In the genomic region with DNA sequence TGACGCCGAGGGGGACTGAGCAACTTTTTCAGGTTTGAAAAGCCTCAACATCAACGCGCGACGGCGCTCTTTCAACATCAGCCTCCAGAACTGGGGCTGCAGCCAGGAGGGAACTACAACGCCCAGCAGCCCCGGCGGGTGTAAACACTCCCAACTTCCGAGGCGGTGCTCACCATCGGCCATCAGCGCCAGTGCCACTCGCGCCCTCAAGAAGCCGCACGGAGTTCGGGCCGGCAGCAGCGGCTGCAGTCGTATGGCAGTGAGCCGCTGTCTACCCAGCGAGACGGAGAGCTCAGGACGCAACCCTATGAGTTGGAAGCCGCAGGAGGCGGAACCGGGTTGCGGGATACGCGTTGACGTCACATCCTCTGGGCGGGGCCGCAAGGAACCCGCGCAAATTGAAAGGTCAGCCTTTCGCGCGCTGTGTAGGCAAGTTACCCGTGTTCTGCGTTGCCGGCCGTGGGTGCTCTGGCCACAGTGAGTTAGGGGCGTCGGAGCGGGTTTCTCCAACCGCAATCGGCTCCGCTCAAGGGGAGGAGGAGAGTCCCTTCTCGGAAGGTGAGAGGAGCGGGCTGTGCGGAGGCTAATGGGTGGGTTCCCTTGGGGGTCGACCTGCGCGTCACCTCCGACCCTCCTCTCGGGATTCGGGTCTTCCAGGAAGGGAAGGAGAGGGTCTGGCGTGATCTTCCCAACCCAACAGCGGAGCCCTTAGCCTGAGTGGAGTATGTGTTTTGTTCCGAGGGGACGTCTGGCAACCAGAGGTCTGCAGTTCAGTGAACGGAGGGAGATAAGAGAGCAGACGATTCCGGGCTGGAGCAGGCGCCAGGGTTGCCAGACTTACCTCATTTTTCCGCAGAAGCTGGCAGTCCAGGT, we compare ENCODE assay signal across 8 cellular contexts. TPM values are rescaled to one million over a fixed set of nuclear protein-coding genes. Genes with fewer than 3 reads are reported as not detected.
A peak's percentile ranks its signal among the peaks of the same experiment; 100 is the strongest.
DNase-seq lines count a peak whose midpoint lies in the region; ATAC-seq and TF ChIP-seq lines count a peak whose summit lies in the region.

A gene (plus strand): TSS at position 409 of the 873 bp plus-strand sequence. CDS start 2,222 bp downstream, outside the sequence.

- H3K4me1 ChIP-seq in right atrium auricular region = peaks cover 0 to 9% of the 10 kb centered on the region in 2 donors
- H3K4me1 ChIP-seq in vagina = peaks cover 13% of the 10 kb centered on the region

- H3K4me3 Mint-ChIP-seq in T-helper 17 cell = peak within 1 kb of the TSS; percentile 95

- no peaks in the 10 kb centered on the region for H3K36me3 Mint-ChIP-seq in T-helper 17 cell (ENCODE audit: low read depth)

- intact Hi-C loops in vagina (cut with DNase I) = loop anchor here (10.0 kb wide), 1 partner anchor 233 kb away; no protein-coding TSS in a partner anchor

- TF ChIP-seq CTCF in right atrium auricular region (IDR thresholded peaks at IDR 0.05) = peak in 1 of 2 donors; percentile 55
- peak in 2 of 3 experiments; percentile 15 to 39 for TF ChIP-seq CTCF in vagina (IDR thresholded peaks at IDR 0.05)

- H3K4me3 ChIP-seq in right atrium auricular region (peak within 1 kb of the TSS; percentile 72 to 81), vagina (peak within 1 kb of the TSS; percentile 70 to 86)

- TF ChIP-seq POLR2A in GM15510 (IDR thresholded peaks at IDR 0.05; ENCODE audit: borderline replicate concordance, extremely low read depth, insufficient read length) = peak; percentile 68
- no peak for TF ChIP-seq POLR2A in vagina (IDR thresholded peaks at IDR 0.05)

- H3K27ac ChIP-seq in right atrium auricular region (peak within 1 kb of the TSS; percentile 94 to 97), vagina (peak within 1 kb of the TSS; percentile 98)

- H3K36me3 ChIP-seq in right atrium auricular region (no peaks in the 10 kb centered on the region), vagina (no peaks in the 10 kb centered on the region)

- DNase-seq in NCI-H146 treated with DMSO at 0.1 percent for 48 hours (lab: John Stamatoyannopoulos, UW; ENCODE audit: unreplicated experiment) (peak; percentile 87), T-helper 17 cell (peak; percentile 73 to 79 (median 76)), amygdala (lab: John Stamatoyannopoulos, UW) (peak; percentile 70 to 99 (median 91)), right atrium auricular region (ENCODE audit: low spot score) (peak; percentile 87), pulmonary artery endothelial cell (ENCODE audit: low read depth, low spot score) (peak; percentile 69), vagina (ENCODE audit: extremely low spot score in 2 of 2) (peak in 1 of 2 donors; percentile 89)

- no peaks in the 10 kb centered on the region for H3K9me3 ChIP-seq in T-helper 17 cell (ENCODE audit: control insufficient read depth, low read length, poor library complexity, severe bottlenecking)
- no peaks in the 10 kb centered on the region for H3K9me3 ChIP-seq in right atrium auricular region
- H3K9me3 ChIP-seq in vagina = no peaks in the 10 kb centered on the region

- ATAC-seq in HG02884 (IDR thresholded peaks at IDR 0.05; ENCODE audit: unreplicated experiment) (peak; percentile 90), T-helper 17 cell (peak; percentile 98)

- H3K4me1 Mint-ChIP-seq in T-helper 17 cell = peaks cover 11% of the 10 kb centered on the region

- H3K27me3 ChIP-seq in right atrium auricular region (no peaks in the 10 kb centered on the region), vagina (no peaks in the 10 kb centered on the region)

- peak within 1 kb of the TSS; percentile 98 for H3K27ac Mint-ChIP-seq in T-helper 17 cell

- peaks cover 7% of the 10 kb centered on the region for H3K27me3 Mint-ChIP-seq in T-helper 17 cell

RNA-seq across cellular contexts. Expression of the gene that starts here (rescaled TPM):
- total RNA-seq in T-helper 17 cell (1 to 10 TPM; 1.4 to 1.7 TPM), right atrium auricular region (under 1 TPM in 1 of 2 donors, not detected in 1; 0.16 TPM), pulmonary artery endothelial cell (11.7 and 16.9 TPM in 2 replicates), vagina (10.6 TPM)

Comparison
In these comparisons a context has a peak if more than half of its experiments do, and no peak if none do; other contexts are left out.
1. Peak in DNase-seq, H3K4me3 ChIP-seq and H3K27ac ChIP-seq in right atrium auricular region; RNA of the gene not detected or under 1 TPM.